In the genomic region with DNA sequence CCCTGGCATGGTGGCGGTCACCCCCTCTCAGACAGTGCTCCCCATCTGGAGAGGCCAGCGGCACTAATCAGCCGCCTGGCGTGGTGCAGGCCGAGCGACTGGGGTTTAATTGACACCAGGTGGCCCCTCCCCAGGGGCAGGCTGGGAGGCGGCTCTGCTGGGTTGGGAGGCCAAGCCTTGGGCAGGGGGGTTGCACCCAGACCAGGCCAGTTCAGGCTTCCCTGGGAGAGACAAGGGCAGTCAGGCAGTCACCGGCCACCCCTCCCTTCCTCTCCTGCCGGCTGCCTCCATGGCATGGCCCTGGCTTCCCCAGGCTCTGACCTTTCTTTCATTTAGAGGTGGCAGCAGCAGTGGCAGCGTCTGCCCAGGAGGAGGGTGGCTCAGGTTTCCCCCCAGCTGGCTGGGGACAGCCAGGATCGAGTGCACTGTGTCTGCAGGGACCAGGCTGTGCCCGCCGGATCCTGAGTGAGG, we compare ENCODE assay signal across 19 cellular contexts.
DNase-seq lines count a peak whose midpoint lies in the region; ATAC-seq and TF ChIP-seq lines count a peak whose summit lies in the region.
"Had no signal": no experiment of that assay in that cellular context is flagged by ENCODE, and none has a peak within 500 bp of the region (broad histone marks: within the 10 kb centered on the region; RNA-seq: fewer than 3 reads in every experiment).

No MANE protein-coding gene starts in this region.

- no peak for TF ChIP-seq CTCF in right atrium auricular region (IDR thresholded peaks at IDR 0.05)
- TF ChIP-seq CTCF in dorsolateral prefrontal cortex (IDR thresholded peaks at IDR 0.05 in 54 of 56, conservative IDR thresholded peaks at IDR 0.05 in 2 of 56; ENCODE audit: low read depth in 1 of 56, partially characterized antibody in 56 of 56) = no peak
- no peak for TF ChIP-seq CTCF in upper lobe of left lung (IDR thresholded peaks at IDR 0.05)

- no peaks in the 10 kb centered on the region for H3K9me3 ChIP-seq in right atrium auricular region
- no peaks in the 10 kb centered on the region for H3K9me3 ChIP-seq in upper lobe of left lung
- H3K9me3 ChIP-seq: lower lobe of right lung had no signal

- no peak for DNase-seq in Right ventricle myocardium inferior (ENCODE audit: missing footprints)
- no peak for DNase-seq in right atrium auricular region (ENCODE audit: low spot score)
- DNase-seq in dorsolateral prefrontal cortex = peak in 3 of 10 donors; percentile 14 to 47 (median 47)
- peak; percentile 31 for DNase-seq in iPS-NIHi7 (ENCODE audit: extremely low spot score)
- peak in 1 of 2 donors; percentile 56 for DNase-seq in upper lobe of left lung
- no peak for DNase-seq in stimulated activated CD4-positive, alpha-beta T cell treated with anti-CD3 and anti-CD28 coated beads, Interleukin-4, amount 100 ng/mL, for 1 hour
- DNase-seq in germinal center (ENCODE audit: low spot score) = no peak
- no peak for DNase-seq in DMS79 (lab: John Stamatoyannopoulos, UW)
- DNase-seq: ACHN; activated CD4-positive, alpha-beta T cell treated with anti-CD3 and anti-CD28 coated beads for 1 hour; activated effector memory CD4-positive, alpha-beta T cell treated with Interleukin-2 at 50 U/mL for 16 hours; CD4-positive, alpha-beta T cell; central memory CD4-positive, alpha-beta T cell; HCEC 1CT; KG1; lower lobe of right lung; NCI-H1092 treated with DMSO at 0.1 percent for 48 hours; NCI-H345 had no signal

- ATAC-seq in Right ventricle myocardium inferior (peak; percentile 63), upper lobe of left lung (ENCODE audit: low FRiP score in 2 of 2) (peak; percentile 3 to 9)

- H3K36me3 ChIP-seq in right atrium auricular region (no peaks in the 10 kb centered on the region), upper lobe of left lung (no peaks in the 10 kb centered on the region)
- H3K36me3 ChIP-seq: lower lobe of right lung had no signal

- TF ChIP-seq EP300 in upper lobe of left lung (IDR thresholded peaks at IDR 0.05) = no peak

- intact Hi-C loops in Right ventricle myocardium inferior (cut with DNase I) (loop anchor here (5.0 kb wide), 1 partner anchor 63 kb away; no protein-coding TSS in a partner anchor), dorsolateral prefrontal cortex (cut with DNase I) (no loop called here)

- no peak overlapping the region for H3K27ac ChIP-seq in right atrium auricular region
- peak overlapping the region in 51 of 59 donors; percentile 32 to 92 (median 77) for H3K27ac ChIP-seq in dorsolateral prefrontal cortex
- no peak overlapping the region for H3K27ac ChIP-seq in upper lobe of left lung
- H3K27ac ChIP-seq: lower lobe of right lung had no signal

- 54 to 83% methylated on average over 3 to 10 of the region's 13 CpGs for WGBS in upper lobe of left lung, 2 donors

- no peak overlapping the region for H3K4me3 ChIP-seq in right atrium auricular region
- peak overlapping the region in 11 of 59 donors; percentile 0 to 37 (median 19) for H3K4me3 ChIP-seq in dorsolateral prefrontal cortex
- H3K4me3 ChIP-seq in upper lobe of left lung = no peak overlapping the region
- H3K4me3 ChIP-seq: lower lobe of right lung, smooth muscle cell had no signal

- H3K4me1 ChIP-seq in right atrium auricular region = no peaks in the 10 kb centered on the region
- H3K4me1 ChIP-seq in upper lobe of left lung = no peaks in the 10 kb centered on the region
- H3K4me1 ChIP-seq: lower lobe of right lung had no signal

- no peaks in the 10 kb centered on the region for H3K27me3 ChIP-seq in right atrium auricular region
- no peaks in the 10 kb centered on the region for H3K27me3 ChIP-seq in dorsolateral prefrontal cortex
- H3K27me3 ChIP-seq in upper lobe of left lung = no peaks in the 10 kb centered on the region

- no peak for TF ChIP-seq POLR2A in upper lobe of left lung (IDR thresholded peaks at IDR 0.05)

Comparison
In these comparisons a context has a peak if more than half of its experiments do, and no peak if none do; other contexts are left out.
1. H3K27ac ChIP-seq: peak in dorsolateral prefrontal cortex (51 of 59); none in right atrium auricular region (0 of 2) and upper lobe of left lung (0 of 4).